ENCODE assay signal across 1 cellular context in the genomic region with DNA sequence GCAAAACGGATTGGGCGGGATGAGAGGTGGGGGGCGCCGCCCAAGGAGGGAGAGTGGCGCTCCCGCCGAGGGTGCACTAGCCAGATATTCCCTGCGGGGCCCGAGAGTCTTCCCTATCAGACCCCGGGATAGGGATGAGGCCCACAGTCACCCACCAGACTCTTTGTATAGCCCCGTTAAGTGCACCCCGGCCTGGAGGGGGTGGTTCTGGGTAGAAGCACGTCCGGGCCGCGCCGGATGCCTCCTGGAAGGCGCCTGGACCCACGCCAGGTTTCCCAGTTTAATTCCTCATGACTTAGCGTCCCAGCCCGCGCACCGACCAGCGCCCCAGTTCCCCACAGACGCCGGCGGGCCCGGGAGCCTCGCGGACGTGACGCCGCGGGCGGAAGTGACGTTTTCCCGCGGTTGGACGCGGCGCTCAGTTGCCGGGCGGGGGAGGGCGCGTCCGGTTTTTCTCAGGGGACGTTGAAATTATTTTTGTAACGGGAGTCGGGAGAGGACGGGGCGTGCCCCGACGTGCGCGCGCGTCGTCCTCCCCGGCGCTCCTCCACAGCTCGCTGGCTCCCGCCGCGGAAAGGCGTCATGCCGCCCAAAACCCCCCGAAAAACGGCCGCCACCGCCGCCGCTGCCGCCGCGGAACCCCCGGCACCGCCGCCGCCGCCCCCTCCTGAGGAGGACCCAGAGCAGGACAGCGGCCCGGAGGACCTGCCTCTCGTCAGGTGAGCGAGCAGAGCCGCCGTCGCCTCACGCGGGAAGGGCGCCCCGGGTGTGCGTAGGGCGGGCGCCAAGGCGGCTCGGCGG.
TF ChIP-seq lines count a peak whose summit lies in the region.

TSS of gene RB1 (plus strand) at position 421 of the 801 bp plus-strand sequence. CDS start at position 583, 162 bp downstream.

TF ChIP-seq in HEK293, 187 proteins besides CTCF, POLR2A, EP300 and RAD21 (continued from another document and continues in another):
- peak; percentile 91 for TF ChIP-seq ZBTB11 (tag by site-specific recombination; conservative IDR thresholded peaks at IDR 0.05; ENCODE audit: low read depth)
- TF ChIP-seq ZNF677 (tag by site-specific recombination; IDR thresholded peaks at IDR 0.05) = 0 out of 2 replicates have a peak, but pooled peaks have one; percentile 14
- TF ChIP-seq ZEB2 (tag by site-specific recombination; IDR thresholded peaks at IDR 0.05) = peak; percentile 79
- TF ChIP-seq KLF17 (tag by site-specific recombination; IDR thresholded peaks at IDR 0.05) = peak; percentile 47; the same call in 1 of the 2 replicates
- 0 out of 2 replicates have a peak, but pooled peaks have one; percentile 9 for TF ChIP-seq ZNF280D (tag by site-specific recombination; IDR thresholded peaks at IDR 0.05)
- TF ChIP-seq ZNF792 (tag by site-specific recombination; IDR thresholded peaks at IDR 0.05) = no peak
- peak; percentile 54; the same call in 1 of the 2 replicates for TF ChIP-seq ZNF24 (tag by site-specific recombination; IDR thresholded peaks at IDR 0.05)
- TF ChIP-seq, protein P1, sequence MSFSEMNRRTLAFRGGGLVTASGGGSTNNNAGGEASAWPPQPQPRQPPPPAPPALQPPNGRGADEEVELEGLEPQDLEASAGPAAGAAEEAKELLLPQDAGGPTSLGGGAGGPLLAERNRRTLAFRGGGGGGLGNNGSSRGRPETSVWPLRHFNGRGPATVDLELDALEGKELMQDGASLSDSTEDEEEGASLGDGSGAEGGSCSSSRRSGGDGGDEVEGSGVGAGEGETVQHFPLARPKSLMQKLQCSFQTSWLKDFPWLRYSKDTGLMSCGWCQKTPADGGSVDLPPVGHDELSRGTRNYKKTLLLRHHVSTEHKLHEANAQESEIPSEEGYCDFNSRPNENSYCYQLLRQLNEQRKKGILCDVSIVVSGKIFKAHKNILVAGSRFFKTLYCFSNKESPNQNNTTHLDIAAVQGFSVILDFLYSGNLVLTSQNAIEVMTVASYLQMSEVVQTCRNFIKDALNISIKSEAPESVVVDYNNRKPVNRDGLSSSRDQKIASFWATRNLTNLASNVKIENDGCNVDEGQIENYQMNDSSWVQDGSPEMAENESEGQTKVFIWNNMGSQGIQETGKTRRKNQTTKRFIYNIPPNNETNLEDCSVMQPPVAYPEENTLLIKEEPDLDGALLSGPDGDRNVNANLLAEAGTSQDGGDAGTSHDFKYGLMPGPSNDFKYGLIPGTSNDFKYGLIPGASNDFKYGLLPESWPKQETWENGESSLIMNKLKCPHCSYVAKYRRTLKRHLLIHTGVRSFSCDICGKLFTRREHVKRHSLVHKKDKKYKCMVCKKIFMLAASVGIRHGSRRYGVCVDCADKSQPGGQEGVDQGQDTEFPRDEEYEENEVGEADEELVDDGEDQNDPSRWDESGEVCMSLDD (tag by site-specific recombination; IDR thresholded peaks at IDR 0.05) = peak; percentile 91
- 0 out of 2 replicates have a peak, but pooled peaks have one; percentile 16 for TF ChIP-seq OVOL3 (tag by site-specific recombination; IDR thresholded peaks at IDR 0.05)
- TF ChIP-seq ZNF394 (tag by site-specific recombination; IDR thresholded peaks at IDR 0.05; ENCODE audit: borderline replicate concordance) = peak; percentile 48; the same call in 1 of the 2 replicates
- peak; percentile 42; the same call in 1 of the 2 replicates for TF ChIP-seq ZXDB (tag by site-specific recombination; IDR thresholded peaks at IDR 0.05)
- peak; percentile 90 for TF ChIP-seq ZFP69B (tag by site-specific recombination; IDR thresholded peaks at IDR 0.05)
- TF ChIP-seq PRDM10 (tag by site-specific recombination; IDR thresholded peaks at IDR 0.05) = peak; percentile 71
- TF ChIP-seq ZNF449 (tag by site-specific recombination; IDR thresholded peaks at IDR 0.05) = peak; percentile 93
- TF ChIP-seq KLF8 (tag by site-specific recombination; IDR thresholded peaks at IDR 0.05) = peak; percentile 54; the same call in 1 of the 2 replicates
- peak; percentile 77 for TF ChIP-seq SP7 (tag by site-specific recombination; IDR thresholded peaks at IDR 0.05)
- TF ChIP-seq GLI2 (tag by site-specific recombination; IDR thresholded peaks at IDR 0.05; ENCODE audit: borderline replicate concordance, low read depth) = no peak
- TF ChIP-seq ZBTB8A (tag by site-specific recombination; IDR thresholded peaks at IDR 0.05) = peak; percentile 97
- peak; percentile 59 for TF ChIP-seq ZIC2 (tag by site-specific recombination; IDR thresholded peaks at IDR 0.05)
- TF ChIP-seq ZNF121 (tag by site-specific recombination; IDR thresholded peaks at IDR 0.05) = no peak
- peak; percentile 78 for TF ChIP-seq ZNF561 (tag by site-specific recombination; IDR thresholded peaks at IDR 0.05; ENCODE audit: borderline replicate concordance)
- peak; percentile 45; the same call in 1 of the 2 replicates for TF ChIP-seq ZNF10 (tag by site-specific recombination; IDR thresholded peaks at IDR 0.05)
- peak; percentile 74 for TF ChIP-seq SP2 (tag by site-specific recombination; IDR thresholded peaks at IDR 0.05)
- peak; percentile 89; the same call in 1 of the 2 replicates for TF ChIP-seq ZNF501 (tag by site-specific recombination; IDR thresholded peaks at IDR 0.05)
- peak; percentile 51; the same call in 1 of the 2 replicates for TF ChIP-seq KLF1 (tag by site-specific recombination; IDR thresholded peaks at IDR 0.05)
- TF ChIP-seq ZBTB48 (tag by site-specific recombination; IDR thresholded peaks at IDR 0.05) = peak; percentile 46
- TF ChIP-seq, protein P2, sequence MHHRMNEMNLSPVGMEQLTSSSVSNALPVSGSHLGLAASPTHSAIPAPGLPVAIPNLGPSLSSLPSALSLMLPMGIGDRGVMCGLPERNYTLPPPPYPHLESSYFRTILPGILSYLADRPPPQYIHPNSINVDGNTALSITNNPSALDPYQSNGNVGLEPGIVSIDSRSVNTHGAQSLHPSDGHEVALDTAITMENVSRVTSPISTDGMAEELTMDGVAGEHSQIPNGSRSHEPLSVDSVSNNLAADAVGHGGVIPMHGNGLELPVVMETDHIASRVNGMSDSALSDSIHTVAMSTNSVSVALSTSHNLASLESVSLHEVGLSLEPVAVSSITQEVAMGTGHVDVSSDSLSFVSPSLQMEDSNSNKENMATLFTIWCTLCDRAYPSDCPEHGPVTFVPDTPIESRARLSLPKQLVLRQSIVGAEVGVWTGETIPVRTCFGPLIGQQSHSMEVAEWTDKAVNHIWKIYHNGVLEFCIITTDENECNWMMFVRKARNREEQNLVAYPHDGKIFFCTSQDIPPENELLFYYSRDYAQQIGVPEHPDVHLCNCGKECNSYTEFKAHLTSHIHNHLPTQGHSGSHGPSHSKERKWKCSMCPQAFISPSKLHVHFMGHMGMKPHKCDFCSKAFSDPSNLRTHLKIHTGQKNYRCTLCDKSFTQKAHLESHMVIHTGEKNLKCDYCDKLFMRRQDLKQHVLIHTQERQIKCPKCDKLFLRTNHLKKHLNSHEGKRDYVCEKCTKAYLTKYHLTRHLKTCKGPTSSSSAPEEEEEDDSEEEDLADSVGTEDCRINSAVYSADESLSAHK (tag by site-specific recombination; IDR thresholded peaks at IDR 0.05) = no peak
- peak; percentile 58; the same call in 1 of the 2 replicates for TF ChIP-seq ZBTB21 (tag by site-specific recombination; IDR thresholded peaks at IDR 0.05)
- TF ChIP-seq ZSCAN30 (tag by site-specific recombination; IDR thresholded peaks at IDR 0.05) = peak; percentile 86
- TF ChIP-seq ZNF76 (tag by site-specific recombination; IDR thresholded peaks at IDR 0.05; ENCODE audit: borderline replicate concordance, low read depth) = peak; percentile 76
- TF ChIP-seq ZNF629 (tag by site-specific recombination; IDR thresholded peaks at IDR 0.05) = peak; percentile 88
- TF ChIP-seq ZNF596 (tag by site-specific recombination; IDR thresholded peaks at IDR 0.05) = 0 out of 2 replicates have a peak, but pooled peaks have one; percentile 12
- TF ChIP-seq KLF10 (tag by site-specific recombination; IDR thresholded peaks at IDR 0.05) = peak; percentile 72; the same call in 1 of the 2 replicates
- TF ChIP-seq IKZF3 (tag by site-specific recombination; IDR thresholded peaks at IDR 0.05) = peak; percentile 66
- TF ChIP-seq ZFP37 (tag by site-specific recombination; IDR thresholded peaks at IDR 0.05) = peak; percentile 88
- TF ChIP-seq GLIS1 (tag by site-specific recombination; IDR thresholded peaks at IDR 0.05) = peak; percentile 58
- TF ChIP-seq BCL11A (tag by site-specific recombination; IDR thresholded peaks at IDR 0.05; ENCODE audit: low read depth) = no peak
- TF ChIP-seq ZNF664 (tag by site-specific recombination; IDR thresholded peaks at IDR 0.05) = 0 out of 2 replicates have a peak, but pooled peaks have one; percentile 4
- TF ChIP-seq ZNF335 (tag by site-specific recombination; conservative IDR thresholded peaks at IDR 0.05) = peak; percentile 10
